Comparison of ENCODE assay signal across 13 cellular contexts in the genomic region with DNA sequence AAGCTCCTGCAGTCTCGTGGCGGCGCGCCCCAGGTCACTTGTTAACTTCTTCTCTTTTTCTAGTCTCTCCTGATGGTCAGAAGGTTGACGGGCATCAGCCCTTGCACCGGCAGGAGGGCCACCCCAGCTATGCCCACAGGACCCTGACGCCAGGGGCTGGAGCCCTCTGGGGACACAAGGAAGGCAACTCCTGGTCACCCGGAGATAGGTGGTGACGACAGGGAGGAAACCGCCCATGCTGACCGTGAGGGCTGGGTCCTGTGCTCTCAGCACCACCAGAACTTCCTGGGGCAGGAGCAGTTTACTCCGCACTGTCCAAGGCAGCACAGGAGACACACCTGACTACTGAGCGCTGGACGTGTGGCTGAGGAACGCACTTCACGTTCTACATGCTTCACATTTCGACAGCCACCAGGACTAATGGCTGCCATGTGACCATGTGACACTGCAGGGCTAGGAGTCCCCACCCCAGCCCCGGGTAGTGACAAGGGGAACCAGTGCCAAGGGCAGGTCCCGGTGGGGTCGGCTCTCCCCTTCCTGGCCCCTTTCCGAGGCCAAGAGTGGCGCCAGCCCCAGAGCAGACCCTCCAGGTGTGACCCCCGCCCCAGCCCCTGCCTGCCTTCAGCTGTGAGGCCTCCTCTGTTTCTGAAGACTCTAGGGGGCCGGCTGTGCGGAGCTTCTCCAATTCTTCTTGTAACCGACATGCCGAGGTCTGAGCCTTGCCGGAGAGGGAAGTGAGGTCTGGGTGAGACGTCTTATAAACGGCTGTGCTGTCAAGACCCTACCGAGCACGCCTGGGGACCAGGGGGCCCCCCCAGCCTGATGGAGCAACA. TPM values are rescaled to one million over a fixed set of nuclear protein-coding genes. Genes with fewer than 3 reads are reported as not detected.
DNase-seq lines count a peak whose midpoint lies in the region; ATAC-seq and TF ChIP-seq lines count a peak whose summit lies in the region.
"Had no signal": no experiment of that assay in that cellular context is flagged by ENCODE, and none has a peak within 500 bp of the region (broad histone marks: within the 10 kb centered on the region; RNA-seq: fewer than 3 reads in every experiment).

No MANE protein-coding gene starts in this region.

- no peak overlapping the region for H4K91ac ChIP-seq in IMR-90 (ENCODE audit: insufficient read depth, low read depth, low read length)

- H4K20me1 ChIP-seq in IMR-90 (ENCODE audit: insufficient read depth, low read length) = peaks cover 76% of the 10 kb centered on the region
- peaks cover 43% of the 10 kb centered on the region for H4K20me1 ChIP-seq in osteoblast (ENCODE audit: insufficient read depth, low read length)

- H2BK20ac ChIP-seq in IMR-90 (ENCODE audit: low read depth, low read length) = no peak overlapping the region

- dilution Hi-C loops in IMR-90 (cut with HindIII; ENCODE audit: low sequenced_read_pairs, unreplicated experiment) = no loop called here

- H3K56ac ChIP-seq in IMR-90 (ENCODE audit: extremely low read depth, insufficient read depth, low read length) = no peak overlapping the region

- H2AK9ac ChIP-seq in IMR-90 (replicated peaks; ENCODE audit: low read depth, low read length, poor library complexity) = peak overlapping the region; percentile 72

- no peak overlapping the region; the same call in 1 of the 2 replicates for H3K27ac ChIP-seq in IMR-90 (ENCODE audit: insufficient read depth, low read length)
- peak overlapping the region; percentile 23 for H3K27ac ChIP-seq in osteoblast (ENCODE audit: low read depth, low read length)
- H3K27ac ChIP-seq: brain microvascular endothelial cell had no signal

- no peak overlapping the region for H2BK15ac ChIP-seq in IMR-90 (ENCODE audit: low read depth, low read length)

- no peak overlapping the region; a peak in 1 of 4 replicates for H4K8ac ChIP-seq in IMR-90 (ENCODE audit: low read depth in 2 of 2, low read length in 2 of 2)

- no peak overlapping the region for H3K18ac ChIP-seq in IMR-90 (ENCODE audit: low read depth, low read length)

- no peak overlapping the region for H2AK5ac ChIP-seq in IMR-90 (ENCODE audit: low read depth, low read length)

- TF ChIP-seq CTCF in BE2C (IDR thresholded peaks at IDR 0.05; ENCODE audit: low read depth, low read length) (no peak), IMR-90 (conservative IDR thresholded peaks at IDR 0.05; ENCODE audit: low read depth, low read length) (no peak), osteoblast (IDR thresholded peaks at IDR 0.05; ENCODE audit: extremely low read depth, low read depth, low read length) (no peak)

- peaks cover 0 to 58% of the 10 kb centered on the region in 2 experiments; a peak in 3 of 4 replicates for H3K79me1 ChIP-seq in IMR-90 (ENCODE audit: low read depth in 1 of 2, low read length in 2 of 2)

- no peak overlapping the region for H3K4ac ChIP-seq in IMR-90 (ENCODE audit: low read depth, low read length)

- H2BK5ac ChIP-seq in IMR-90 (ENCODE audit: low read depth, low read length, poor library complexity, severe bottlenecking) = no peak overlapping the region

- no peaks in the 10 kb centered on the region for H3K9me1 ChIP-seq in IMR-90 (ENCODE audit: insufficient read depth, low read length)

- no peak for TF ChIP-seq RAD21 in IMR-90 (IDR thresholded peaks at IDR 0.05; ENCODE audit: low read length)

- no peak for ATAC-seq in IMR-90 (ENCODE audit: low read depth)
- ATAC-seq in Right ventricle myocardium inferior = peak; percentile 7
- ATAC-seq in stimulated activated naive CD8-positive, alpha-beta T cell treated with anti-CD3 and anti-CD28 coated beads, Interleukin-15, Interleukin-2, amounts not matched to agents 100 U/mL and 50 U/mL, for 24 hours = no peak
- no peak for ATAC-seq in GM21737 (IDR thresholded peaks at IDR 0.05; ENCODE audit: unreplicated experiment)
- ATAC-seq: activated CD4-positive, alpha-beta T cell treated with anti-CD3 and anti-CD28 coated beads for 36 hours had no signal

- in situ Hi-C loops in IMR-90 (cut with MboI; ENCODE audit: low sequenced_read_pairs) = loop anchor here (5.0 kb wide), 1 partner anchor 78 kb away; no protein-coding TSS in a partner anchor

- H2BK120ac ChIP-seq in IMR-90 (ENCODE audit: low read depth, low read length) = no peak overlapping the region

- 71% methylated on average over 11 of the region's 32 CpGs; no CpG with 5 or more reads in 1 of the 2 experiments for WGBS in IMR-90 (ENCODE audit: extremely low coverage in 2 of 2, insufficient read length in 1 of 2), 2 experiments

- POLR2A ChIA-PET in IMR-90 (lab: Charles Lee; ENCODE audit: unreplicated experiment) = no interaction called here

- H3K14ac ChIP-seq in IMR-90 (replicated peaks; ENCODE audit: low read depth, low read length) = no peak overlapping the region

- H3K4me1 ChIP-seq in BE2C (0 out of 2 replicates have a peak, but pooled peaks cover 3% of the 10 kb centered on the region), IMR-90 (ENCODE audit: control insufficient read depth, insufficient read depth, low read length) (no peaks in the 10 kb centered on the region; the same call in 1 of the 2 replicates), osteoblast (ENCODE audit: insufficient read depth, low read length) (peaks cover 11% of the 10 kb centered on the region)

- H3K36me3 ChIP-seq in BE2C = no peaks in the 10 kb centered on the region
- peaks cover 72% of the 10 kb centered on the region for H3K36me3 ChIP-seq in IMR-90 (ENCODE audit: control insufficient read depth, insufficient read depth, low read length)
- H3K36me3 ChIP-seq in osteoblast (ENCODE audit: insufficient read depth, low read length) = peaks cover 76% of the 10 kb centered on the region

- TF ChIP-seq POLR2A in IMR-90 (IDR thresholded peaks at IDR 0.05; ENCODE audit: low read depth, low read length) = no peak

- no peaks in the 10 kb centered on the region for H3K79me2 ChIP-seq in osteoblast (ENCODE audit: insufficient read depth, low read length)

- no peak overlapping the region for H3K9ac ChIP-seq in IMR-90 (ENCODE audit: low read depth, low read length)

- intact Hi-C loops in IMR-90 (cut with micrococcal nuclease) = loop anchor here (5.0 to 10.0 kb wide), 2 partner anchors 110 to 813 kb away; no protein-coding TSS in a partner anchor
- intact Hi-C loops in Right ventricle myocardium inferior (cut with DNase I) = no loop called here

- H3K9me3 ChIP-seq in BE2C (no peaks in the 10 kb centered on the region), IMR-90 (ENCODE audit: control insufficient read depth, insufficient read depth, low read length) (no peaks in the 10 kb centered on the region), osteoblast (ENCODE audit: low read depth, low read length) (no peaks in the 10 kb centered on the region)

- H2AFZ ChIP-seq in IMR-90 (replicated peaks; ENCODE audit: low read length, poor library complexity) (peak overlapping the region; percentile 36), osteoblast (ENCODE audit: low read length) (no peak overlapping the region)

- CTCF ChIA-PET in IMR-90 (lab: Yijun Ruan, JAX) = no interaction called here

- no peak for DNase-seq in BE2C
- DNase-seq in IMR-90 = no peak
- peak; percentile 71 for DNase-seq in Right ventricle myocardium inferior (ENCODE audit: missing footprints)
- DNase-seq in osteoblast (ENCODE audit: insufficient read length, low spot score, missing footprints) = peak; percentile 37
- DNase-seq in stimulated activated naive CD8-positive, alpha-beta T cell treated with anti-CD3 and anti-CD28 coated beads, Interleukin-15, Interleukin-2, amounts not matched to agents 100 U/mL and 50 U/mL, for 24 hours = no peak
- no peak for DNase-seq in NCI-H146 treated with DMSO at 0.1 percent for 48 hours (lab: John Stamatoyannopoulos, UW; ENCODE audit: unreplicated experiment)
- no peak for DNase-seq in NCI-H2081 treated with DMSO at 0.1 percent for 48 hours (lab: John Stamatoyannopoulos, UW)
- DNase-seq: activated CD4-positive, alpha-beta T cell treated with anti-CD3 and anti-CD28 coated beads for 36 hours; brain microvascular endothelial cell; DMS79 treated with DMSO at 0.1 percent for 48 hours; Karpas-422; retina had no signal

- H3K27me3 ChIP-seq in BE2C = no peaks in the 10 kb centered on the region
- no peaks in the 10 kb centered on the region for H3K27me3 ChIP-seq in IMR-90 (ENCODE audit: control insufficient read depth, insufficient read depth, low read length)
- no peaks in the 10 kb centered on the region for H3K27me3 ChIP-seq in osteoblast (ENCODE audit: insufficient read depth, low read length)
- H3K27me3 ChIP-seq: brain microvascular endothelial cell had no signal

- H3K4me2 ChIP-seq in IMR-90 (ENCODE audit: low read depth, low read length) = no peak overlapping the region
- no peak overlapping the region for H3K4me2 ChIP-seq in osteoblast (ENCODE audit: insufficient read depth, low read length)

- no TSS peak for BruUV-seq in IMR-90 (replicated peaks; lab: Mats Ljungman, UMichigan)

- H3K4me3 ChIP-seq in BE2C (ENCODE audit: low read depth, low read length) = peak overlapping the region; percentile 45
- no peak overlapping the region for H3K4me3 ChIP-seq in IMR-90 (ENCODE audit: insufficient read depth, low read depth, low read length)
- H3K4me3 ChIP-seq in osteoblast (ENCODE audit: insufficient read depth, low read length) = no peak overlapping the region

- H3K23ac ChIP-seq in IMR-90 (ENCODE audit: low read depth, low read length) = 0 out of 2 replicates have a peak overlapping the region, but pooled peaks have one; percentile 31

- no peak overlapping the region for H4K5ac ChIP-seq in IMR-90 (ENCODE audit: low read depth, low read length)

TF ChIP-seq in IMR-90, 13 proteins besides CTCF, POLR2A, EP300 and RAD21 (continues in another document):
- TF ChIP-seq, protein P1, sequence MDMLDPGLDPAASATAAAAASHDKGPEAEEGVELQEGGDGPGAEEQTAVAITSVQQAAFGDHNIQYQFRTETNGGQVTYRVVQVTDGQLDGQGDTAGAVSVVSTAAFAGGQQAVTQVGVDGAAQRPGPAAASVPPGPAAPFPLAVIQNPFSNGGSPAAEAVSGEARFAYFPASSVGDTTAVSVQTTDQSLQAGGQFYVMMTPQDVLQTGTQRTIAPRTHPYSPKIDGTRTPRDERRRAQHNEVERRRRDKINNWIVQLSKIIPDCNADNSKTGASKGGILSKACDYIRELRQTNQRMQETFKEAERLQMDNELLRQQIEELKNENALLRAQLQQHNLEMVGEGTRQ (IDR thresholded peaks at IDR 0.05; ENCODE audit: low read depth, low read length) = no peak
- TF ChIP-seq FOS (IDR thresholded peaks at IDR 0.05; ENCODE audit: low read depth, low read length) = no peak
- TF ChIP-seq BHLHE40 (IDR thresholded peaks at IDR 0.05; ENCODE audit: low read depth, low read length) = no peak
- TF ChIP-seq RFX5 (IDR thresholded peaks at IDR 0.05; ENCODE audit: low read depth, low read length) = no peak
- TF ChIP-seq MAFK (IDR thresholded peaks at IDR 0.05; ENCODE audit: low read depth, low read length) = no peak
- TF ChIP-seq RCOR1 (IDR thresholded peaks at IDR 0.05; ENCODE audit: insufficient replicate concordance, low read length) = no peak

RNA-seq across cellular contexts. Expression of a gene that starts 45.2 kb away (rescaled TPM):
- 211 TPM for polyA plus RNA-seq in BE2C (2012; ENCODE audit: insufficient read depth, insufficient read length, low read depth)
- 221 and 383 TPM in 2 replicates for total RNA-seq in IMR-90 (2012; rRNA removed)
- polyA plus RNA-seq in IMR-90 (2012; rRNA removed) = 258 and 269 TPM in 2 replicates
- polyA plus RNA-seq in IMR-90 (2012; cell fraction: cytosol; rRNA removed) = 105 and 120 TPM in 2 replicates
- polyA plus RNA-seq in IMR-90 (2012; cell fraction: nucleus; rRNA removed; ENCODE audit: low replicate concordance) = 20.5 and 87.7 TPM in 2 replicates
- 865 TPM for total RNA-seq in Right ventricle myocardium inferior
- 627 and 634 TPM in 2 replicates for total RNA-seq in osteoblast

Comparison
In these comparisons a context has a peak if more than half of its experiments do, and no peak if none do; other contexts are left out.
1. DNase-seq: peak in Right ventricle myocardium inferior (single experiment) and osteoblast (single experiment); none in BE2C (single experiment), IMR-90 (single experiment), stimulated activated naive CD8-positive, alpha-beta T cell treated with anti-CD3 and anti-CD28 coated beads, Interleukin-15, Interleukin-2, amounts not matched to agents 100 U/mL and 50 U/mL, for 24 hours (single experiment), NCI-H146 treated with DMSO at 0.1 percent for 48 hours (single experiment) and NCI-H2081 treated with DMSO at 0.1 percent for 48 hours (single experiment).